1 cellular context compared by ENCODE assay signal in the genomic region with DNA sequence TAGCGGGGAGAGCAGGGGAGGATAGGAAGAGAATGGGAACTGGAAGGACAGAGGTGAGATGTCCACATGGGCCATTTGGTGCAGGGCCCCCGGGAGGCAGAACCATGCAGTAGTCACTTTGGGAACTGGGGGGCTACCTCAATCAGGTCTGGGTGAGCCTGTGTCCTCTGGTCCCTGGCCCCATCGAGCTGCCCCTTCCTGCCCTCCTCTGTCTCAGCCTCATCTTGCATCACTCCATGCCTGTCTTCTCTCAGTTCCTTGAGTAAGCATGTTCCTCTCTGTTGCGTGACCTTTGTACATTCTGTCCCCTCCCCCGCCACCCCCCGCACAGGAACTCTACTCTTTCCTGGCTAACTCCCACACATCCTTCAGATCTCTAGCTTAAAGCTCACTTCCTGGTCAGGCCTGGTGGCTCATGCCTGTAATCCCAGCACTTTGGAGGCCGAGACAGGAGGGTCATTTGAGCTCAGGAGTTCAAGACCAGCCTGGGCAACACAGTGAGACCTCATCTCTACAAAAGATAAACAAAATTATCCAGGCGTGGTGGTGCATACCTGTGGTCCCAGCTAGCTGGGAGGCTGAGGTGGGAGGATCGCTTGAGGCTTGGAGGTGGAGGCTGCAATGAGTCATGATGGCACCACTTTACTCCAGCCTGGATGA.
TF ChIP-seq lines count a peak whose summit lies in the region.

No MANE protein-coding gene starts in this region.

TF ChIP-seq in HepG2, 621 proteins besides CTCF, POLR2A, EP300 and RAD21 (continued from another document):
- TF ChIP-seq, protein P1, sequence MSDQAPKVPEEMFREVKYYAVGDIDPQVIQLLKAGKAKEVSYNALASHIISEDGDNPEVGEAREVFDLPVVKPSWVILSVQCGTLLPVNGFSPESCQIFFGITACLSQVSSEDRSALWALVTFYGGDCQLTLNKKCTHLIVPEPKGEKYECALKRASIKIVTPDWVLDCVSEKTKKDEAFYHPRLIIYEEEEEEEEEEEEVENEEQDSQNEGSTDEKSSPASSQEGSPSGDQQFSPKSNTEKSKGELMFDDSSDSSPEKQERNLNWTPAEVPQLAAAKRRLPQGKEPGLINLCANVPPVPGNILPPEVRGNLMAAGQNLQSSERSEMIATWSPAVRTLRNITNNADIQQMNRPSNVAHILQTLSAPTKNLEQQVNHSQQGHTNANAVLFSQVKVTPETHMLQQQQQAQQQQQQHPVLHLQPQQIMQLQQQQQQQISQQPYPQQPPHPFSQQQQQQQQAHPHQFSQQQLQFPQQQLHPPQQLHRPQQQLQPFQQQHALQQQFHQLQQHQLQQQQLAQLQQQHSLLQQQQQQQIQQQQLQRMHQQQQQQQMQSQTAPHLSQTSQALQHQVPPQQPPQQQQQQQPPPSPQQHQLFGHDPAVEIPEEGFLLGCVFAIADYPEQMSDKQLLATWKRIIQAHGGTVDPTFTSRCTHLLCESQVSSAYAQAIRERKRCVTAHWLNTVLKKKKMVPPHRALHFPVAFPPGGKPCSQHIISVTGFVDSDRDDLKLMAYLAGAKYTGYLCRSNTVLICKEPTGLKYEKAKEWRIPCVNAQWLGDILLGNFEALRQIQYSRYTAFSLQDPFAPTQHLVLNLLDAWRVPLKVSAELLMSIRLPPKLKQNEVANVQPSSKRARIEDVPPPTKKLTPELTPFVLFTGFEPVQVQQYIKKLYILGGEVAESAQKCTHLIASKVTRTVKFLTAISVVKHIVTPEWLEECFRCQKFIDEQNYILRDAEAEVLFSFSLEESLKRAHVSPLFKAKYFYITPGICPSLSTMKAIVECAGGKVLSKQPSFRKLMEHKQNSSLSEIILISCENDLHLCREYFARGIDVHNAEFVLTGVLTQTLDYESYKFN (CRISPR knock-in tag; conservative IDR thresholded peaks at IDR 0.05) = no peak
- no peak for TF ChIP-seq ASH2L (IDR thresholded peaks at IDR 0.05; ENCODE audit: insufficient read length, low read depth, low read length)
- no peak for TF ChIP-seq ZBTB20 (CRISPR knock-in tag; IDR thresholded peaks at IDR 0.05; ENCODE audit: borderline replicate concordance, low read depth)
- TF ChIP-seq, protein P2, sequence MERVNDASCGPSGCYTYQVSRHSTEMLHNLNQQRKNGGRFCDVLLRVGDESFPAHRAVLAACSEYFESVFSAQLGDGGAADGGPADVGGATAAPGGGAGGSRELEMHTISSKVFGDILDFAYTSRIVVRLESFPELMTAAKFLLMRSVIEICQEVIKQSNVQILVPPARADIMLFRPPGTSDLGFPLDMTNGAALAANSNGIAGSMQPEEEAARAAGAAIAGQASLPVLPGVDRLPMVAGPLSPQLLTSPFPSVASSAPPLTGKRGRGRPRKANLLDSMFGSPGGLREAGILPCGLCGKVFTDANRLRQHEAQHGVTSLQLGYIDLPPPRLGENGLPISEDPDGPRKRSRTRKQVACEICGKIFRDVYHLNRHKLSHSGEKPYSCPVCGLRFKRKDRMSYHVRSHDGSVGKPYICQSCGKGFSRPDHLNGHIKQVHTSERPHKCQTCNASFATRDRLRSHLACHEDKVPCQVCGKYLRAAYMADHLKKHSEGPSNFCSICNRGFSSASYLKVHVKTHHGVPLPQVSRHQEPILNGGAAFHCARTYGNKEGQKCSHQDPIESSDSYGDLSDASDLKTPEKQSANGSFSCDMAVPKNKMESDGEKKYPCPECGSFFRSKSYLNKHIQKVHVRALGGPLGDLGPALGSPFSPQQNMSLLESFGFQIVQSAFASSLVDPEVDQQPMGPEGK (CRISPR knock-in tag; IDR thresholded peaks at IDR 0.05) = peak; percentile 68
- TF ChIP-seq REPIN1 (CRISPR knock-in tag; IDR thresholded peaks at IDR 0.05; ENCODE audit: borderline replicate concordance, low read depth) = no peak
- TF ChIP-seq PRPF4 (IDR thresholded peaks at IDR 0.05; ENCODE audit: low read depth, low read length, poor library complexity, severe bottlenecking) = no peak
- TF ChIP-seq, protein P3, sequence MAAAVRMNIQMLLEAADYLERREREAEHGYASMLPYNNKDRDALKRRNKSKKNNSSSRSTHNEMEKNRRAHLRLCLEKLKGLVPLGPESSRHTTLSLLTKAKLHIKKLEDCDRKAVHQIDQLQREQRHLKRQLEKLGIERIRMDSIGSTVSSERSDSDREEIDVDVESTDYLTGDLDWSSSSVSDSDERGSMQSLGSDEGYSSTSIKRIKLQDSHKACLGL (CRISPR knock-in tag; IDR thresholded peaks at IDR 0.05) = no peak
- no peak for TF ChIP-seq NFRKB (IDR thresholded peaks at IDR 0.05)
- TF ChIP-seq CCAR2 (optimal IDR thresholded peaks at IDR 0.05; ENCODE audit: low read depth, low read length) = no peak
- TF ChIP-seq, protein P4, sequence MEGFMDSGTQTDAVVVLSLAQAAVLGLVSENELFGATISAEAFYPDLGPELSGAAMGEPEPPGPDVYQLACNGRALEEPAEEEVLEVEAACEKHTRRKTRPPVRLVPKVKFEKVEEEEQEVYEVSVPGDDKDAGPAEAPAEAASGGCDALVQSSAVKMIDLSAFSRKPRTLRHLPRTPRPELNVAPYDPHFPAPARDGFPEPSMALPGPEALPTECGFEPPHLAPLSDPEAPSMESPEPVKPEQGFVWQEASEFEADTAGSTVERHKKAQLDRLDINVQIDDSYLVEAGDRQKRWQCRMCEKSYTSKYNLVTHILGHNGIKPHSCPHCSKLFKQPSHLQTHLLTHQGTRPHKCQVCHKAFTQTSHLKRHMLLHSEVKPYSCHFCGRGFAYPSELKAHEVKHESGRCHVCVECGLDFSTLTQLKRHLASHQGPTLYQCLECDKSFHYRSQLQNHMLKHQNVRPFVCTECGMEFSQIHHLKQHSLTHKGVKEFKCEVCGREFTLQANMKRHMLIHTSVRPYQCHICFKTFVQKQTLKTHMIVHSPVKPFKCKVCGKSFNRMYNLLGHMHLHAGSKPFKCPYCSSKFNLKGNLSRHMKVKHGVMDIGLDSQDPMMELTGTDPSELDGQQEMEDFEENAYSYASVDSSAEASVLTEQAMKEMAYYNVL (CRISPR knock-in tag; IDR thresholded peaks at IDR 0.05; ENCODE audit: borderline replicate concordance) = no peak
- TF ChIP-seq ZNF343 (CRISPR knock-in tag; IDR thresholded peaks at IDR 0.05) = no peak
- no peak for TF ChIP-seq ZSCAN25 (CRISPR knock-in tag; IDR thresholded peaks at IDR 0.05)
- no peak for TF ChIP-seq HMG20B (CRISPR knock-in tag; conservative IDR thresholded peaks at IDR 0.05)
- TF ChIP-seq, protein P5, sequence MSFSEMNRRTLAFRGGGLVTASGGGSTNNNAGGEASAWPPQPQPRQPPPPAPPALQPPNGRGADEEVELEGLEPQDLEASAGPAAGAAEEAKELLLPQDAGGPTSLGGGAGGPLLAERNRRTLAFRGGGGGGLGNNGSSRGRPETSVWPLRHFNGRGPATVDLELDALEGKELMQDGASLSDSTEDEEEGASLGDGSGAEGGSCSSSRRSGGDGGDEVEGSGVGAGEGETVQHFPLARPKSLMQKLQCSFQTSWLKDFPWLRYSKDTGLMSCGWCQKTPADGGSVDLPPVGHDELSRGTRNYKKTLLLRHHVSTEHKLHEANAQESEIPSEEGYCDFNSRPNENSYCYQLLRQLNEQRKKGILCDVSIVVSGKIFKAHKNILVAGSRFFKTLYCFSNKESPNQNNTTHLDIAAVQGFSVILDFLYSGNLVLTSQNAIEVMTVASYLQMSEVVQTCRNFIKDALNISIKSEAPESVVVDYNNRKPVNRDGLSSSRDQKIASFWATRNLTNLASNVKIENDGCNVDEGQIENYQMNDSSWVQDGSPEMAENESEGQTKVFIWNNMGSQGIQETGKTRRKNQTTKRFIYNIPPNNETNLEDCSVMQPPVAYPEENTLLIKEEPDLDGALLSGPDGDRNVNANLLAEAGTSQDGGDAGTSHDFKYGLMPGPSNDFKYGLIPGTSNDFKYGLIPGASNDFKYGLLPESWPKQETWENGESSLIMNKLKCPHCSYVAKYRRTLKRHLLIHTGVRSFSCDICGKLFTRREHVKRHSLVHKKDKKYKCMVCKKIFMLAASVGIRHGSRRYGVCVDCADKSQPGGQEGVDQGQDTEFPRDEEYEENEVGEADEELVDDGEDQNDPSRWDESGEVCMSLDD (CRISPR knock-in tag; IDR thresholded peaks at IDR 0.05; ENCODE audit: borderline replicate concordance) = no peak
- TF ChIP-seq MXD4 (CRISPR knock-in tag; IDR thresholded peaks at IDR 0.05) = no peak
- TF ChIP-seq ZNF777 (CRISPR knock-in tag; IDR thresholded peaks at IDR 0.05) = no peak
- no peak for TF ChIP-seq ZBTB8A (CRISPR knock-in tag; IDR thresholded peaks at IDR 0.05; ENCODE audit: borderline replicate concordance, low read depth)
